ENCODE assay signal across 2 cellular contexts in the genomic region with DNA sequence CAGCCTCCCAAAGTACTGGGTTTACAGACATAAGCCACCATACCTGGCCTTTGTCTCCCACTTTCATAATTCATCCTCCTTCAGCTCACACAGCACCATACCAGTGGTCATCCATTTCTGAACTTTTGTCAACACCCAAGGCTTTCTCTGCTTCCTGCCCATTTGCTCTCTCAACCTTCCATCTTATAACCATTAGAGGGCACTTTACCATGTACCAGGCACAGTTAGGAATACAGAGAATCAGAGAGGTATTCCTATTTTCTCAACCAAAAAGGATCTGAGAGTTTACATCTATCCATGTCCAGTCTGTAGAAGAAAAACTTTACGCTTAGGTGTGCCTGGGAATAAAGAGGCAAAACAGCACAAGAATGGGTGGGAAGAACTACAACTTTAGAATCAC.
TF ChIP-seq lines count a peak whose summit lies in the region.

No MANE protein-coding gene starts in this region.

TF ChIP-seq in HepG2, 621 proteins besides CTCF, POLR2A, EP300 and RAD21:
- TF ChIP-seq ARHGAP35 (CRISPR knock-in tag; IDR thresholded peaks at IDR 0.05; ENCODE audit: borderline replicate concordance) = no peak
- no peak for TF ChIP-seq HMGA1 (CRISPR knock-in tag; conservative IDR thresholded peaks at IDR 0.05)
- TF ChIP-seq FOXA3 (CRISPR knock-in tag; IDR thresholded peaks at IDR 0.05) = 0 out of 2 replicates have a peak, but pooled peaks have one; percentile 20
- TF ChIP-seq, protein P1, sequence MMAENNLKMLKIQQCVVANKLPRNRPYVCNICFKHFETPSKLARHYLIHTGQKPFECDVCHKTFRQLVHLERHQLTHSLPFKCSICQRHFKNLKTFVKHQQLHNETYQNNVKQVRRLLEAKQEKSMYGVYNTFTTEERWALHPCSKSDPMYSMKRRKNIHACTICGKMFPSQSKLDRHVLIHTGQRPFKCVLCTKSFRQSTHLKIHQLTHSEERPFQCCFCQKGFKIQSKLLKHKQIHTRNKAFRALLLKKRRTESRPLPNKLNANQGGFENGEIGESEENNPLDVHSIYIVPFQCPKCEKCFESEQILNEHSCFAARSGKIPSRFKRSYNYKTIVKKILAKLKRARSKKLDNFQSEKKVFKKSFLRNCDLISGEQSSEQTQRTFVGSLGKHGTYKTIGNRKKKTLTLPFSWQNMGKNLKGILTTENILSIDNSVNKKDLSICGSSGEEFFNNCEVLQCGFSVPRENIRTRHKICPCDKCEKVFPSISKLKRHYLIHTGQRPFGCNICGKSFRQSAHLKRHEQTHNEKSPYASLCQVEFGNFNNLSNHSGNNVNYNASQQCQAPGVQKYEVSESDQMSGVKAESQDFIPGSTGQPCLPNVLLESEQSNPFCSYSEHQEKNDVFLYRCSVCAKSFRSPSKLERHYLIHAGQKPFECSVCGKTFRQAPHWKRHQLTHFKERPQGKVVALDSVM (CRISPR knock-in tag; IDR thresholded peaks at IDR 0.05) = no peak
- TF ChIP-seq HNRNPK (IDR thresholded peaks at IDR 0.05; ENCODE audit: low read depth, low read length, poor library complexity, severe bottlenecking) = no peak
- TF ChIP-seq STAG1 (CRISPR knock-in tag; IDR thresholded peaks at IDR 0.05) = peak; percentile 54
- TF ChIP-seq ZNF564 (CRISPR knock-in tag; IDR thresholded peaks at IDR 0.05) = no peak
- no peak for TF ChIP-seq AGO1 (IDR thresholded peaks at IDR 0.05; ENCODE audit: low read depth, low read length, poor library complexity, severe bottlenecking)
- no peak for TF ChIP-seq ZSCAN30 (CRISPR knock-in tag; IDR thresholded peaks at IDR 0.05)
- no peak for TF ChIP-seq ZNF773 (CRISPR knock-in tag; IDR thresholded peaks at IDR 0.05; ENCODE audit: borderline replicate concordance)
- 0 out of 2 replicates have a peak, but pooled peaks have one; percentile 31 for TF ChIP-seq MIER2 (CRISPR knock-in tag; IDR thresholded peaks at IDR 0.05)
- no peak for TF ChIP-seq JUNB (CRISPR knock-in tag; IDR thresholded peaks at IDR 0.05; ENCODE audit: borderline replicate concordance)
- TF ChIP-seq FOXK2 (IDR thresholded peaks at IDR 0.05) = no peak
- no peak for TF ChIP-seq ZBTB26 (CRISPR knock-in tag; IDR thresholded peaks at IDR 0.05; ENCODE audit: borderline replicate concordance)
- no peak for TF ChIP-seq SETDB1 (CRISPR knock-in tag; IDR thresholded peaks at IDR 0.05; ENCODE audit: borderline replicate concordance)
- no peak for TF ChIP-seq ZNF556 (CRISPR knock-in tag; IDR thresholded peaks at IDR 0.05; ENCODE audit: borderline replicate concordance)
- no peak for TF ChIP-seq THRA (CRISPR knock-in tag; IDR thresholded peaks at IDR 0.05; ENCODE audit: borderline replicate concordance)
- no peak for TF ChIP-seq MAZ (IDR thresholded peaks at IDR 0.05; ENCODE audit: borderline replicate concordance, low read depth, low read length)
- no peak for TF ChIP-seq MAZ (CRISPR knock-in tag; IDR thresholded peaks at IDR 0.05; ENCODE audit: low read depth)
- TF ChIP-seq ZNF577 (CRISPR knock-in tag; IDR thresholded peaks at IDR 0.05; ENCODE audit: borderline replicate concordance, low read depth) = no peak

TF ChIP-seq in H1, 55 proteins besides CTCF, POLR2A, EP300 and RAD21:
- TF ChIP-seq SP1 (IDR thresholded peaks at IDR 0.05; ENCODE audit: low read depth, low read length) (no peak), NANOG (IDR thresholded peaks at IDR 0.05; ENCODE audit: insufficient read depth, low read depth, low read length, poor library complexity, severe bottlenecking) (no peak), POLR2AphosphoS5 (IDR thresholded peaks at IDR 0.05; ENCODE audit: low read depth, low read length) (no peak), KDM4A (IDR thresholded peaks at IDR 0.05; ENCODE audit: low read depth, low read length, severe bottlenecking) (no peak), BRCA1 (IDR thresholded peaks at IDR 0.05; ENCODE audit: low read depth, low read length) (no peak), MAFK (IDR thresholded peaks at IDR 0.05; ENCODE audit: low read depth, low read length) (no peak), GTF2F1 (IDR thresholded peaks at IDR 0.05; ENCODE audit: borderline replicate concordance, low read depth, low read length) (no peak), NRF1 (IDR thresholded peaks at IDR 0.05; ENCODE audit: low read depth, low read length) (no peak), CREB1 (IDR thresholded peaks at IDR 0.05) (no peak), JUN (IDR thresholded peaks at IDR 0.05; ENCODE audit: low read depth, low read length) (no peak), EZH2 (IDR thresholded peaks at IDR 0.05; ENCODE audit: low read depth, low read length, severe bottlenecking) (no peak), SP4 (IDR thresholded peaks at IDR 0.05; ENCODE audit: low read length) (no peak), CTBP2 (IDR thresholded peaks at IDR 0.05; ENCODE audit: borderline replicate concordance, insufficient read depth, insufficient read length, low read length) (no peak), SUZ12 (IDR thresholded peaks at IDR 0.05; ENCODE audit: low read length) (no peak)
- TF ChIP-seq, protein P2, sequence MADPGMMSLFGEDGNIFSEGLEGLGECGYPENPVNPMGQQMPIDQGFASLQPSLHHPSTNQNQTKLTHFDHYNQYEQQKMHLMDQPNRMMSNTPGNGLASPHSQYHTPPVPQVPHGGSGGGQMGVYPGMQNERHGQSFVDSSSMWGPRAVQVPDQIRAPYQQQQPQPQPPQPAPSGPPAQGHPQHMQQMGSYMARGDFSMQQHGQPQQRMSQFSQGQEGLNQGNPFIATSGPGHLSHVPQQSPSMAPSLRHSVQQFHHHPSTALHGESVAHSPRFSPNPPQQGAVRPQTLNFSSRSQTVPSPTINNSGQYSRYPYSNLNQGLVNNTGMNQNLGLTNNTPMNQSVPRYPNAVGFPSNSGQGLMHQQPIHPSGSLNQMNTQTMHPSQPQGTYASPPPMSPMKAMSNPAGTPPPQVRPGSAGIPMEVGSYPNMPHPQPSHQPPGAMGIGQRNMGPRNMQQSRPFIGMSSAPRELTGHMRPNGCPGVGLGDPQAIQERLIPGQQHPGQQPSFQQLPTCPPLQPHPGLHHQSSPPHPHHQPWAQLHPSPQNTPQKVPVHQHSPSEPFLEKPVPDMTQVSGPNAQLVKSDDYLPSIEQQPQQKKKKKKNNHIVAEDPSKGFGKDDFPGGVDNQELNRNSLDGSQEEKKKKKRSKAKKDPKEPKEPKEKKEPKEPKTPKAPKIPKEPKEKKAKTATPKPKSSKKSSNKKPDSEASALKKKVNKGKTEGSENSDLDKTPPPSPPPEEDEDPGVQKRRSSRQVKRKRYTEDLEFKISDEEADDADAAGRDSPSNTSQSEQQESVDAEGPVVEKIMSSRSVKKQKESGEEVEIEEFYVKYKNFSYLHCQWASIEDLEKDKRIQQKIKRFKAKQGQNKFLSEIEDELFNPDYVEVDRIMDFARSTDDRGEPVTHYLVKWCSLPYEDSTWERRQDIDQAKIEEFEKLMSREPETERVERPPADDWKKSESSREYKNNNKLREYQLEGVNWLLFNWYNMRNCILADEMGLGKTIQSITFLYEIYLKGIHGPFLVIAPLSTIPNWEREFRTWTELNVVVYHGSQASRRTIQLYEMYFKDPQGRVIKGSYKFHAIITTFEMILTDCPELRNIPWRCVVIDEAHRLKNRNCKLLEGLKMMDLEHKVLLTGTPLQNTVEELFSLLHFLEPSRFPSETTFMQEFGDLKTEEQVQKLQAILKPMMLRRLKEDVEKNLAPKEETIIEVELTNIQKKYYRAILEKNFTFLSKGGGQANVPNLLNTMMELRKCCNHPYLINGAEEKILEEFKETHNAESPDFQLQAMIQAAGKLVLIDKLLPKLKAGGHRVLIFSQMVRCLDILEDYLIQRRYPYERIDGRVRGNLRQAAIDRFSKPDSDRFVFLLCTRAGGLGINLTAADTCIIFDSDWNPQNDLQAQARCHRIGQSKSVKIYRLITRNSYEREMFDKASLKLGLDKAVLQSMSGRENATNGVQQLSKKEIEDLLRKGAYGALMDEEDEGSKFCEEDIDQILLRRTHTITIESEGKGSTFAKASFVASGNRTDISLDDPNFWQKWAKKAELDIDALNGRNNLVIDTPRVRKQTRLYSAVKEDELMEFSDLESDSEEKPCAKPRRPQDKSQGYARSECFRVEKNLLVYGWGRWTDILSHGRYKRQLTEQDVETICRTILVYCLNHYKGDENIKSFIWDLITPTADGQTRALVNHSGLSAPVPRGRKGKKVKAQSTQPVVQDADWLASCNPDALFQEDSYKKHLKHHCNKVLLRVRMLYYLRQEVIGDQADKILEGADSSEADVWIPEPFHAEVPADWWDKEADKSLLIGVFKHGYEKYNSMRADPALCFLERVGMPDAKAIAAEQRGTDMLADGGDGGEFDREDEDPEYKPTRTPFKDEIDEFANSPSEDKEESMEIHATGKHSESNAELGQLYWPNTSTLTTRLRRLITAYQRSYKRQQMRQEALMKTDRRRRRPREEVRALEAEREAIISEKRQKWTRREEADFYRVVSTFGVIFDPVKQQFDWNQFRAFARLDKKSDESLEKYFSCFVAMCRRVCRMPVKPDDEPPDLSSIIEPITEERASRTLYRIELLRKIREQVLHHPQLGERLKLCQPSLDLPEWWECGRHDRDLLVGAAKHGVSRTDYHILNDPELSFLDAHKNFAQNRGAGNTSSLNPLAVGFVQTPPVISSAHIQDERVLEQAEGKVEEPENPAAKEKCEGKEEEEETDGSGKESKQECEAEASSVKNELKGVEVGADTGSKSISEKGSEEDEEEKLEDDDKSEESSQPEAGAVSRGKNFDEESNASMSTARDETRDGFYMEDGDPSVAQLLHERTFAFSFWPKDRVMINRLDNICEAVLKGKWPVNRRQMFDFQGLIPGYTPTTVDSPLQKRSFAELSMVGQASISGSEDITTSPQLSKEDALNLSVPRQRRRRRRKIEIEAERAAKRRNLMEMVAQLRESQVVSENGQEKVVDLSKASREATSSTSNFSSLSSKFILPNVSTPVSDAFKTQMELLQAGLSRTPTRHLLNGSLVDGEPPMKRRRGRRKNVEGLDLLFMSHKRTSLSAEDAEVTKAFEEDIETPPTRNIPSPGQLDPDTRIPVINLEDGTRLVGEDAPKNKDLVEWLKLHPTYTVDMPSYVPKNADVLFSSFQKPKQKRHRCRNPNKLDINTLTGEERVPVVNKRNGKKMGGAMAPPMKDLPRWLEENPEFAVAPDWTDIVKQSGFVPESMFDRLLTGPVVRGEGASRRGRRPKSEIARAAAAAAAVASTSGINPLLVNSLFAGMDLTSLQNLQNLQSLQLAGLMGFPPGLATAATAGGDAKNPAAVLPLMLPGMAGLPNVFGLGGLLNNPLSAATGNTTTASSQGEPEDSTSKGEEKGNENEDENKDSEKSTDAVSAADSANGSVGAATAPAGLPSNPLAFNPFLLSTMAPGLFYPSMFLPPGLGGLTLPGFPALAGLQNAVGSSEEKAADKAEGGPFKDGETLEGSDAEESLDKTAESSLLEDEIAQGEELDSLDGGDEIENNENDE (IDR thresholded peaks at IDR 0.05; ENCODE audit: insufficient replicate concordance, low read length) = no peak
